ENCODE assay signal across 8 cellular contexts in the genomic region with DNA sequence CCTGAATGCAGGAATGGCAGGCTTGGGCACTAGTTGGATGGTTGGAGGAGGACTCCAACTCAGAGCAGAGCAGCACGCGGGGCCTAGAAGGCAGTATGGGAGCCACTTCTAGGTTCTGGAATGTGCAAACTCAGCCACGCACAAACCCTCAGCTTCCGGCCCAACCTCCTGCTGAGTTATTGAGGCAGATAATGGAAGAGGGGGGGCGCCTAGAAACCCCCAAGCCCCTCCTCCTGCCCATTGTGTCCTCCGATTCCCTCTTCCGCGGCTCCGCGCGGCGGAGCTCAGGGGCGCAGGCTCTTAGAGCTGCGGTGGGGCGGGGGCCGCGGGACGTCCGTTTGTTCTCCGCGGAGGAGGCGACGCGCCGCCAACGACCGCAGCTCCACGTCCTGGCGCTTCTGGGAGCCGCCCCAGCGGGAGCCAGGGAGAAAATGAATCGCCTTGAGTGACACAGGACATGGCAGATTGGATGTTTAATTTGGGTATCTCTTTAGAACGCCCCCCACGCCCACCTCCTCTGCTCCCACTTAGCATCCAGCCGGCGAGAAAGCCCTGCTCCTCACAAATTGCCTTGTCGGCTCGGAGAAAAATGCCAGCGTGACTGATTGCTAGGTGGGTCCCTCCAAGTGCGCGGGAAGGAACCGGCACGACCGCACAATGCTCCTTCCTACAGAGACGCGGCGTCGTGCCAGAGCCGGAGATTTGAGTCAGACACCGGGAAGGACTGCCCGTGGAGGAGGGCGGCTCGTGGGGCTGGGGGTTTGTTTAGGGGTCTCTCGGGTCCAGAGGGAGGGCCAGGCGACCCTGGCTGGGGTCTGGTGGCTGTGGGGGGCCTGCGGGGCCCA.
DNase-seq lines count a peak whose midpoint lies in the region; ATAC-seq, FAIRE-seq and TF ChIP-seq lines count a peak whose summit lies in the region.

No MANE protein-coding gene starts in this region.

- peak overlapping the region; percentile 88 for H3K9ac ChIP-seq in ES-I3 (ENCODE audit: low read depth, low read length)

- DNase-seq in NCI-H1436 (lab: John Stamatoyannopoulos, UW): peak; percentile 67
- peak; percentile 83 for DNase-seq in WTC11 (ENCODE audit: low spot score)
- DNase-seq in frontal cortex (ENCODE audit: low spot score in 2 of 2): peak; percentile 50 to 56
- DNase-seq in neural crest cell (ENCODE audit: low read depth, low spot score): peak; percentile 58

- H3K9me3 ChIP-seq in ES-I3 (ENCODE audit: control insufficient read depth, insufficient read depth, low read length): peaks cover 3% of the 10 kb centered on the region; the same call in 1 of the 2 replicates

- H3K36me3 ChIP-seq in ES-I3 (ENCODE audit: insufficient read depth, low read length): no peaks in the 10 kb centered on the region

- TF ChIP-seq CTCF in WTC11 (IDR thresholded peaks at IDR 0.05): no peak
- no peak for TF ChIP-seq CTCF in neural crest cell (conservative IDR thresholded peaks at IDR 0.05)

- no peak overlapping the region for H3K27ac Mint-ChIP-seq in WTC11
- peak overlapping the region; percentile 88 for H3K27ac Mint-ChIP-seq in neural crest cell (ENCODE audit: unreplicated experiment)

- H3K36me3 Mint-ChIP-seq in WTC11: peaks cover 19% of the 10 kb centered on the region
- no peaks in the 10 kb centered on the region for H3K36me3 Mint-ChIP-seq in neural crest cell (ENCODE audit: low read depth)

- H3K27me3 Mint-ChIP-seq in WTC11 (ENCODE audit: low read depth) (peaks cover 44% of the 10 kb centered on the region), neural crest cell (ENCODE audit: low read depth) (peaks cover 5% of the 10 kb centered on the region)

- CTCF ChIA-PET in WTC11 (lab: Charles Lee): interaction anchor here (0.7 to 8.7 kb wide), 10 partner anchors 10 to 523 kb away, joined by 3 to 71 read pairs (median 7); partner anchors contain the start of gene NECTIN1

- ATAC-seq in WTC11 (peak; percentile 81), GM18502 (IDR thresholded peaks at IDR 0.05; ENCODE audit: poor library complexity, unreplicated experiment) (no peak), GM21423 (IDR thresholded peaks at IDR 0.05; ENCODE audit: unreplicated experiment) (no peak)
- no peak for ATAC-seq in activated CD4-positive, CD25-positive, alpha-beta regulatory T cell treated with anti-CD3 and anti-CD28 coated beads, Interleukin-2, amount 50 U/mL, for 24 hours

- POLR2A ChIA-PET in WTC11 (lab: Charles Lee): interaction anchor here (0.9 kb wide), 1 partner anchor 12 kb away, joined by 3 read pairs; no protein-coding TSS in a partner anchor

- FAIRE-seq in frontal cortex (lab: Jason Lieb, UNC): no peak

- H3K4me3 Mint-ChIP-seq in WTC11: peak overlapping the region; percentile 75
- peak overlapping the region; percentile 91 for H3K4me3 Mint-ChIP-seq in neural crest cell

- peaks cover 7% of the 10 kb centered on the region for H3K4me1 ChIP-seq in ES-I3 (ENCODE audit: insufficient read depth, low read length)

- H3K4me1 Mint-ChIP-seq in WTC11 (peaks cover 16% of the 10 kb centered on the region), neural crest cell (peaks cover 22% of the 10 kb centered on the region)

- peaks cover 26% of the 10 kb centered on the region for H3K9me3 Mint-ChIP-seq in WTC11
- H3K9me3 Mint-ChIP-seq in neural crest cell: no peaks in the 10 kb centered on the region

TF ChIP-seq in WTC11, 78 proteins besides CTCF, POLR2A, EP300 and RAD21:
- TF ChIP-seq CBFB (CRISPR knock-in tag; IDR thresholded peaks at IDR 0.05; ENCODE audit: low read depth) (0 out of 2 replicates have a peak, but pooled peaks have one; percentile 35), ZNF281 (CRISPR knock-in tag; IDR thresholded peaks at IDR 0.05) (no peak), ZNF232 (CRISPR knock-in tag; IDR thresholded peaks at IDR 0.05) (peak; percentile 89), ETV6 (CRISPR knock-in tag; IDR thresholded peaks at IDR 0.05) (peak; percentile 75; the same call in 1 of the 2 replicates), TEAD1 (CRISPR knock-in tag; IDR thresholded peaks at IDR 0.05) (peak; percentile 63; the same call in 1 of the 2 replicates), ZNF138 (CRISPR knock-in tag; conservative IDR thresholded peaks at IDR 0.05) (peak; percentile 56; the same call in 1 of the 2 replicates), FOXJ3 (CRISPR knock-in tag; IDR thresholded peaks at IDR 0.05; ENCODE audit: borderline replicate concordance) (no peak), GTF2I (CRISPR knock-in tag; conservative IDR thresholded peaks at IDR 0.05) (peak; percentile 47; the same call in 1 of the 2 replicates), SP1 (CRISPR knock-in tag; conservative IDR thresholded peaks at IDR 0.05) (peak; percentile 45), OVOL2 (CRISPR knock-in tag; IDR thresholded peaks at IDR 0.05; ENCODE audit: borderline replicate concordance) (no peak)
- TF ChIP-seq, protein P1, sequence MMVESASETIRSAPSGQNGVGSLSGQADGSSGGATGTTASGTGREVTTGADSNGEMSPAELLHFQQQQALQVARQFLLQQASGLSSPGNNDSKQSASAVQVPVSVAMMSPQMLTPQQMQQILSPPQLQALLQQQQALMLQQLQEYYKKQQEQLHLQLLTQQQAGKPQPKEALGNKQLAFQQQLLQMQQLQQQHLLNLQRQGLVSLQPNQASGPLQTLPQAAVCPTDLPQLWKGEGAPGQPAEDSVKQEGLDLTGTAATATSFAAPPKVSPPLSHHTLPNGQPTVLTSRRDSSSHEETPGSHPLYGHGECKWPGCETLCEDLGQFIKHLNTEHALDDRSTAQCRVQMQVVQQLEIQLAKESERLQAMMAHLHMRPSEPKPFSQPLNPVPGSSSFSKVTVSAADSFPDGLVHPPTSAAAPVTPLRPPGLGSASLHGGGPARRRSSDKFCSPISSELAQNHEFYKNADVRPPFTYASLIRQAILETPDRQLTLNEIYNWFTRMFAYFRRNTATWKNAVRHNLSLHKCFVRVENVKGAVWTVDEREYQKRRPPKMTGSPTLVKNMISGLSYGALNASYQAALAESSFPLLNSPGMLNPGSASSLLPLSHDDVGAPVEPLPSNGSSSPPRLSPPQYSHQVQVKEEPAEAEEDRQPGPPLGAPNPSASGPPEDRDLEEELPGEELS (CRISPR knock-in tag; IDR thresholded peaks at IDR 0.05): 0 out of 2 replicates have a peak, but pooled peaks have one; percentile 33
- TF ChIP-seq, protein P2, sequence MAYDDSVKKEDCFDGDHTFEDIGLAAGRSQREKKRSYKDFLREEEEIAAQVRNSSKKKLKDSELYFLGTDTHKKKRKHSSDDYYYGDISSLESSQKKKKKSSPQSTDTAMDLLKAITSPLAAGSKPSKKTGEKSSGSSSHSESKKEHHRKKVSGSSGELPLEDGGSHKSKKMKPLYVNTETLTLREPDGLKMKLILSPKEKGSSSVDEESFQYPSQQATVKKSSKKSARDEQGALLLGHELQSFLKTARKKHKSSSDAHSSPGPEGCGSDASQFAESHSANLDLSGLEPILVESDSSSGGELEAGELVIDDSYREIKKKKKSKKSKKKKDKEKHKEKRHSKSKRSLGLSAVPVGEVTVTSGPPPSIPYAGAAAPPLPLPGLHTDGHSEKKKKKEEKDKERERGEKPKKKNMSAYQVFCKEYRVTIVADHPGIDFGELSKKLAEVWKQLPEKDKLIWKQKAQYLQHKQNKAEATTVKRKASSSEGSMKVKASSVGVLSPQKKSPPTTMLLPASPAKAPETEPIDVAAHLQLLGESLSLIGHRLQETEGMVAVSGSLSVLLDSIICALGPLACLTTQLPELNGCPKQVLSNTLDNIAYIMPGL (CRISPR knock-in tag; IDR thresholded peaks at IDR 0.05): peak; percentile 36; the same call in 1 of the 2 replicates
